Comparison of ENCODE assay signal across 2 cellular contexts in genomic region chr9:114310471-114311450, GRCh38.
TF ChIP-seq lines count a peak whose summit lies in the region.

No MANE protein-coding gene starts in this region.

TF ChIP-seq in K562, 482 proteins besides CTCF, POLR2A, EP300 and RAD21:
- no peak for TF ChIP-seq NR2C1 (IDR thresholded peaks at IDR 0.05)
- peak; percentile 59 for TF ChIP-seq NR2C1 (tag; IDR thresholded peaks at IDR 0.05)
- TF ChIP-seq RNF2 (IDR thresholded peaks at IDR 0.05): no peak
- no peak for TF ChIP-seq PRPF4 (IDR thresholded peaks at IDR 0.05; ENCODE audit: insufficient read depth, low read depth, low read length, poor library complexity, severe bottlenecking)
TF ChIP-seq in K562: peak in this region for 1.

TF ChIP-seq in HepG2, 621 proteins besides CTCF, POLR2A, EP300 and RAD21:
- TF ChIP-seq HNF4A (CRISPR knock-in tag; IDR thresholded peaks at IDR 0.05) (no peak), RBM22 (optimal IDR thresholded peaks at IDR 0.05; ENCODE audit: low read length) (peak; percentile 96), AGO2 (optimal IDR thresholded peaks at IDR 0.05; ENCODE audit: low read depth, low read length) (peak; percentile 55)
